In the genomic region with DNA sequence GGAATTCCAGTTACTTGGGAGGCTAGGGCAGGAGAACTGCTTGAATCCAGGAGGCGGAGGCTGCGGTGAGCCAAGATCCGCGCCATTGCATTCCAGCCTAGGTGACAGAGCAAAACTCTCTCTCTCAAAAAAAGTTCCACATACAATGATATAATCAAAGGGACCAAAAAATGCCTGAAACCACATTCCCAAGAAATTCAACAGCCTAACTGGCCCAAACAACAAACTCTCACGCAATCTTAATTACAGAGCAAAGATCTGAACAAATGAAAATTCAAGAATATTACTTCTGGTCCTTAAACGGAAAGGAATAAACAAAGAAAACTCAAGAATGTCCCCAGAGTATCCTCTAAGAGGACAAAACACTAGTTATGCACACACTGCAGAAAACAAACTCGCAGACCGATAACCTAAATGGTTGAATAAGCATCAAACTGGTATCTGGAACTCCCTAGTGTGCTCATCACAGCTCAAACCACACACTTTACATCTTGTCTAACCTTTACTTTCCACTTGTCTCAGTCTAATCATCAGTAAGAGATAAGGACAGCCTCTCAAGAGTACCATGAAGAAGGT, we compare ENCODE assay signal across 8 cellular contexts. TPM values are rescaled to one million over a fixed set of nuclear protein-coding genes. Genes with fewer than 3 reads are reported as not detected.
DNase-seq lines count a peak whose midpoint lies in the region; ATAC-seq and TF ChIP-seq lines count a peak whose summit lies in the region.

No MANE protein-coding gene starts in this region.

- H3K36me3 Mint-ChIP-seq in chondrocyte (ENCODE audit: low read depth), result peaks cover 4% of the 10 kb centered on the region

- H3K4me3 ChIP-seq in HUES48 (ENCODE audit: low read depth, low read length), result peak overlapping the region; percentile 97
- H3K4me3 ChIP-seq in osteoblast (ENCODE audit: insufficient read depth, low read length), result peak overlapping the region; percentile 98

- peaks cover 78% of the 10 kb centered on the region for H4K20me1 ChIP-seq in osteoblast (ENCODE audit: insufficient read depth, low read length)

- H3K27me3 ChIP-seq in HUES48 (ENCODE audit: control insufficient read depth, insufficient read depth, low read length) (no peaks in the 10 kb centered on the region), osteoblast (ENCODE audit: insufficient read depth, low read length) (no peaks in the 10 kb centered on the region)

- no peaks in the 10 kb centered on the region for H3K9me3 Mint-ChIP-seq in chondrocyte (ENCODE audit: low read depth)

- H3K79me2 ChIP-seq in osteoblast (ENCODE audit: insufficient read depth, low read length), result peaks cover 87% of the 10 kb centered on the region

- H3K27me3 Mint-ChIP-seq in chondrocyte (ENCODE audit: low read depth), result no peaks in the 10 kb centered on the region

- TF ChIP-seq CTCF in chondrocyte (IDR thresholded peaks at IDR 0.05) (no peak), osteoblast (IDR thresholded peaks at IDR 0.05; ENCODE audit: extremely low read depth, low read depth, low read length) (no peak)

- H3K9me3 ChIP-seq in HUES48 (ENCODE audit: control insufficient read depth, insufficient read depth, low read length) (no peaks in the 10 kb centered on the region), osteoblast (ENCODE audit: low read depth, low read length) (no peaks in the 10 kb centered on the region)

- H2AFZ ChIP-seq in osteoblast (ENCODE audit: low read length), result no peak overlapping the region

- peaks cover 55% of the 10 kb centered on the region for H3K4me1 Mint-ChIP-seq in chondrocyte (ENCODE audit: low read depth)

- no peak overlapping the region for H3K27ac ChIP-seq in HUES48 (ENCODE audit: low read depth, low read length)
- H3K27ac ChIP-seq in osteoblast (ENCODE audit: low read depth, low read length), result peak overlapping the region; percentile 54

- no peak overlapping the region for H3K9ac ChIP-seq in HUES48 (ENCODE audit: low read depth, low read length)

- H3K4me2 ChIP-seq in osteoblast (ENCODE audit: insufficient read depth, low read length), result peak overlapping the region; percentile 94

- H3K4me1 ChIP-seq in HUES48 (ENCODE audit: control insufficient read depth, insufficient read depth, low read length), result peaks cover 24% of the 10 kb centered on the region
- peaks cover 26% of the 10 kb centered on the region for H3K4me1 ChIP-seq in osteoblast (ENCODE audit: insufficient read depth, low read length)

- peak overlapping the region; percentile 67 for H3K27ac Mint-ChIP-seq in chondrocyte (ENCODE audit: unreplicated experiment)

- peak; percentile 28 for DNase-seq in EL
- no peak for DNase-seq in chondrocyte (ENCODE audit: low spot score)
- peak; percentile 30 for DNase-seq in osteoblast (ENCODE audit: insufficient read length, low spot score, missing footprints)
- DNase-seq in NCI-H1694 treated with DMSO at 0.1 percent for 48 hours (lab: John Stamatoyannopoulos, UW), result no peak

- peak overlapping the region; percentile 97 for H3K4me3 Mint-ChIP-seq in chondrocyte (ENCODE audit: unreplicated experiment)

- H3K36me3 ChIP-seq in HUES48 (ENCODE audit: control insufficient read depth, insufficient read depth, low read length) (peaks cover 40% of the 10 kb centered on the region), osteoblast (ENCODE audit: insufficient read depth, low read length) (peaks cover 36% of the 10 kb centered on the region)

- ATAC-seq in GM21528 (IDR thresholded peaks at IDR 0.05; ENCODE audit: low FRiP score, unreplicated experiment), result no peak
- ATAC-seq in GM21423 (IDR thresholded peaks at IDR 0.05; ENCODE audit: unreplicated experiment), result no peak
- ATAC-seq in GM19035 (IDR thresholded peaks at IDR 0.05; ENCODE audit: unreplicated experiment), result no peak

RNA-seq across cellular contexts. Expression of gene OGA, which starts 3.7 kb away (rescaled TPM):
- total RNA-seq in chondrocyte (75.5 to 79.2 TPM (median 75.5 TPM) in 3 replicates), osteoblast (115 and 121 TPM in 2 replicates)

RNA-seq across cellular contexts. Expression of gene KCNIP2, which starts 29.0 kb away (rescaled TPM):
- 1.8 to 3.1 TPM (median 1.9 TPM) in 3 replicates for total RNA-seq in chondrocyte
- 0.88 and 1.4 TPM in 2 replicates for total RNA-seq in osteoblast

RNA-seq across cellular contexts. Expression of gene NPM3, which starts 31.3 kb away (rescaled TPM):
- total RNA-seq in chondrocyte, result 34.0 to 49.0 TPM (median 36.5 TPM) in 3 replicates
- total RNA-seq in osteoblast, result 47.7 and 64.8 TPM in 2 replicates

RNA-seq across cellular contexts. Expression of gene FGF8, which starts 38.6 kb away (rescaled TPM):
- total RNA-seq in chondrocyte, result not detected in 3 replicates
- not detected in 2 replicates for total RNA-seq in osteoblast

Comparison
In these comparisons a context has a peak if more than half of its experiments do, and no peak if none do; other contexts are left out.
1. DNase-seq: peak in EL (single experiment) and osteoblast (single experiment); none in chondrocyte (single experiment) and NCI-H1694 treated with DMSO at 0.1 percent for 48 hours (single experiment).